Comparison of ENCODE assay signal across 8 cellular contexts in genomic region chr10:103493911-103494877, GRCh38. TPM values are rescaled to one million over a fixed set of nuclear protein-coding genes. Genes with fewer than 3 reads are reported as not detected.
DNase-seq lines count a peak whose midpoint lies in the region; ATAC-seq and TF ChIP-seq lines count a peak whose summit lies in the region.

No MANE protein-coding gene starts in this region.

- no peaks in the 10 kb centered on the region for H3K9me3 Mint-ChIP-seq in activated CD8-positive, alpha-beta memory T cell treated with anti-CD3 and anti-CD28 coated beads, Interleukin-2, amount 10 ng/mL, durations not matched to agents 7 days and 5 days (ENCODE audit: low read depth)

- no peaks in the 10 kb centered on the region for H3K9me3 ChIP-seq in parathyroid adenoma (ENCODE audit: control insufficient read depth, low read length)

- no peaks in the 10 kb centered on the region for H3K79me2 ChIP-seq in parathyroid adenoma

- DNase-seq in activated CD4-positive, alpha-beta T cell treated with anti-CD3 and anti-CD28 coated beads for 48 hours: peak; percentile 45
- DNase-seq in activated CD4-positive, alpha-beta T cell treated with anti-CD3 and anti-CD28 coated beads, Interleukin-2, amount 50 U/mL, for 4 hours: no peak
- DNase-seq in activated CD8-positive, alpha-beta memory T cell treated with anti-CD3 and anti-CD28 coated beads, Interleukin-2, amount 10 ng/mL, durations not matched to agents 7 days and 5 days: peak; percentile 61
- DNase-seq in foreskin fibroblast: peak in 1 of 2 donors; percentile 33
- DNase-seq in middle frontal gyrus (ENCODE audit: extremely low spot score, low spot score): no peak
- no peak for DNase-seq in putamen (ENCODE audit: low spot score)

- H3K27me3 Mint-ChIP-seq in activated CD8-positive, alpha-beta memory T cell treated with anti-CD3 and anti-CD28 coated beads, Interleukin-2, amount 10 ng/mL, durations not matched to agents 7 days and 5 days: peaks cover 61% of the 10 kb centered on the region

- TF ChIP-seq CTCF in foreskin fibroblast (IDR thresholded peaks at IDR 0.05; ENCODE audit: low read depth, low read length): no peak
- no peak for TF ChIP-seq CTCF in parathyroid adenoma (IDR thresholded peaks at IDR 0.05)

- H3K4me1 Mint-ChIP-seq in activated CD8-positive, alpha-beta memory T cell treated with anti-CD3 and anti-CD28 coated beads, Interleukin-2, amount 10 ng/mL, durations not matched to agents 7 days and 5 days: peaks cover 21% of the 10 kb centered on the region

- no peaks in the 10 kb centered on the region for H3K36me3 ChIP-seq in parathyroid adenoma (ENCODE audit: control insufficient read depth, insufficient read depth, low read length)

- no peak overlapping the region for H3K27ac Mint-ChIP-seq in activated CD8-positive, alpha-beta memory T cell treated with anti-CD3 and anti-CD28 coated beads, Interleukin-2, amount 10 ng/mL, durations not matched to agents 7 days and 5 days

- H3K4me3 Mint-ChIP-seq in activated CD8-positive, alpha-beta memory T cell treated with anti-CD3 and anti-CD28 coated beads, Interleukin-2, amount 10 ng/mL, durations not matched to agents 7 days and 5 days: peak overlapping the region; percentile 44

- ATAC-seq in activated CD8-positive, alpha-beta memory T cell treated with anti-CD3 and anti-CD28 coated beads, Interleukin-2, amount 10 ng/mL, durations not matched to agents 7 days and 5 days: peak; percentile 67
- no peak for ATAC-seq in GM19467 (IDR thresholded peaks at IDR 0.05; ENCODE audit: unreplicated experiment)

- peak overlapping the region; percentile 35 for H3K9ac ChIP-seq in parathyroid adenoma

- H3K36me3 Mint-ChIP-seq in activated CD8-positive, alpha-beta memory T cell treated with anti-CD3 and anti-CD28 coated beads, Interleukin-2, amount 10 ng/mL, durations not matched to agents 7 days and 5 days: no peaks in the 10 kb centered on the region

- CTCF ChIA-PET in activated CD8-positive, alpha-beta memory T cell treated with anti-CD3 and anti-CD28 coated beads, Interleukin-2, amount 10 ng/mL, durations not matched to agents 7 days and 5 days (lab: Charles Lee): interaction anchor here (0.8 to 2.0 kb wide), 9 partner anchors 11 to 87 kb away, joined by 3 to 15 read pairs (median 3); partner anchors contain the start of gene CALHM2

- H3K27me3 ChIP-seq in parathyroid adenoma (ENCODE audit: control insufficient read depth, insufficient read depth, low read length): no peaks in the 10 kb centered on the region

- peak overlapping the region; percentile 96 for H3K4me2 ChIP-seq in parathyroid adenoma (ENCODE audit: low read length)

- H2AFZ ChIP-seq in parathyroid adenoma: peak overlapping the region; percentile 92

- H3K4me3 ChIP-seq in foreskin fibroblast (ENCODE audit: low read depth in 1 of 2, low read length in 2 of 2) (peak overlapping the region; percentile 41 to 50), parathyroid adenoma (ENCODE audit: low read depth, low read length) (peak overlapping the region; percentile 59)

- H3K27ac ChIP-seq in parathyroid adenoma: no peak overlapping the region

- peaks cover 21% of the 10 kb centered on the region for H3K4me1 ChIP-seq in parathyroid adenoma

RNA-seq across cellular contexts. Expression of gene NEURL1, which starts 0.7 kb away (rescaled TPM):
- total RNA-seq in activated CD8-positive, alpha-beta memory T cell treated with anti-CD3 and anti-CD28 coated beads, Interleukin-2, amount 10 ng/mL, durations not matched to agents 7 days and 5 days: 1 to 10 TPM; 2.2 to 2.5 TPM

RNA-seq across cellular contexts. Expression of gene CALHM3, which starts 15.2 kb away (rescaled TPM):
- not detected for total RNA-seq in activated CD8-positive, alpha-beta memory T cell treated with anti-CD3 and anti-CD28 coated beads, Interleukin-2, amount 10 ng/mL, durations not matched to agents 7 days and 5 days

RNA-seq across cellular contexts. Expression of gene CALHM1, which starts 35.5 kb away (rescaled TPM):
- 1 to 10 TPM in 1 of 2 experiments, under 1 TPM in 1; 0.47 to 1.1 TPM for total RNA-seq in activated CD8-positive, alpha-beta memory T cell treated with anti-CD3 and anti-CD28 coated beads, Interleukin-2, amount 10 ng/mL, durations not matched to agents 7 days and 5 days

RNA-seq across cellular contexts. Expression of gene CALHM2, which starts 42.0 kb away (rescaled TPM):
- total RNA-seq in activated CD8-positive, alpha-beta memory T cell treated with anti-CD3 and anti-CD28 coated beads, Interleukin-2, amount 10 ng/mL, durations not matched to agents 7 days and 5 days: 10 to 100 TPM; 65.6 to 93.4 TPM

Comparison
In these comparisons a context has a peak if more than half of its experiments do, and no peak if none do; other contexts are left out.
1. DNase-seq: peak in activated CD4-positive, alpha-beta T cell treated with anti-CD3 and anti-CD28 coated beads for 48 hours (single experiment) and activated CD8-positive, alpha-beta memory T cell treated with anti-CD3 and anti-CD28 coated beads, Interleukin-2, amount 10 ng/mL, durations not matched to agents 7 days and 5 days (single experiment); none in activated CD4-positive, alpha-beta T cell treated with anti-CD3 and anti-CD28 coated beads, Interleukin-2, amount 50 U/mL, for 4 hours (0 of 2), middle frontal gyrus (single experiment) and putamen (single experiment).